Comparison of ENCODE assay signal across 9 cellular contexts in the genomic region with DNA sequence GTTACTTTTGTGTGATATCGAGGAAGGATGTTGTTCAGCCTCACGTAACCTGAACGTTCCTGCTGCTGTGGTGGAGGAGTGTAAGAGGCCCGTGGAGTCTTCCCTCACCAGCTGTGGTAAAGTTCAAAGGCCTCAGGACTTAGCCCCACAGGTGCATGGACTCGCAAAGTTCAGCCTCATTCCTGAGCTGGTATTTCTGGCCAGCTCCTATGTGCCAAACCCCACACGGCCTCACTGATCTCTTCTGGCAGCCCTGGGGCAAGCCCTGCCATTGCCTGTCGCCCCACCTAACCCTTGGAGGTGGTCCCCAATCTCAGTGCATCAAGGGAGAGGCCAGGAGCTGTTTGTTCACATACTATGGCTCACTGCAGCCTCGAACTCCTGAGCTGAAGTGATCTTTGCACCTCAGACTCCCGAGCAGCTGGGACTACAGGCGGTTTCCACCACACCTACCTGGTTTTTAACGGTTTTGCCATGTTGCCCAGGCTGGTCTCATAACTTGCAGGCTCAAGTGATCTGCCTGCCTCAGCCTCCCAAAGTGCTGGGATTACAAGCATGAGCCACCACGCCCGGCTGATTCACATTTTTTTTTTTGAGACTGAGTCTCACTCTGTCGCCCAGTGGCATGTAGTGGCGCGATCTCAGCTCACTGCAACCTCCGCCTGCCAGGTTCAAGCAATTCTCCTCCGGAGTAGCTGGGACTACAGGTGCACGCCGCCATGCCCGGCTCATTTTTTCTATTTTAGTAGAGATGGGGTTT. TPM values are rescaled to one million over a fixed set of nuclear protein-coding genes. Genes with fewer than 3 reads are reported as not detected.
A peak's percentile ranks its signal among the peaks of the same experiment; 100 is the strongest.
DNase-seq lines count a peak whose midpoint lies in the region; ATAC-seq and TF ChIP-seq lines count a peak whose summit lies in the region.
"Had no signal": no experiment of that assay in that cellular context is flagged by ENCODE, and none has a peak within 500 bp of the region (broad histone marks: within the 10 kb centered on the region; RNA-seq: fewer than 3 reads in every experiment).

No MANE protein-coding gene starts in this region.

- peak overlapping the region; percentile 72 to 93 (median 87) for H3K4me3 Mint-ChIP-seq in CD8-positive, alpha-beta memory T cell
- peak overlapping the region; percentile 80 to 82 for H3K4me3 Mint-ChIP-seq in effector memory CD8-positive, alpha-beta T cell
- peak overlapping the region; percentile 90 for H3K4me3 Mint-ChIP-seq in nephron progenitor cell

- peak overlapping the region; percentile 93 for H3K4me2 ChIP-seq in OCI-LY1 (ENCODE audit: low read length)

- no peaks in the 10 kb centered on the region for H3K9me3 ChIP-seq in CD8-positive, alpha-beta memory T cell (ENCODE audit: low read length)
- H3K9me3 ChIP-seq in OCI-LY1 (ENCODE audit: low read length), result no peaks in the 10 kb centered on the region
- H3K9me3 ChIP-seq in left lung, result no peaks in the 10 kb centered on the region

- no peaks in the 10 kb centered on the region for H3K9me2 ChIP-seq in OCI-LY1 (ENCODE audit: low read depth, low read length)

- H3K36me3 Mint-ChIP-seq in CD8-positive, alpha-beta memory T cell, result peaks cover 0 to 33% (median 2%) of the 10 kb centered on the region in 3 donors
- H3K36me3 Mint-ChIP-seq in effector memory CD8-positive, alpha-beta T cell (ENCODE audit: insufficient read depth), result peaks cover 42% of the 10 kb centered on the region
- H3K36me3 Mint-ChIP-seq in nephron progenitor cell (ENCODE audit: low read depth), result peaks cover 11% of the 10 kb centered on the region

- peak overlapping the region; percentile 81 for H3K4me3 ChIP-seq in CD8-positive, alpha-beta memory T cell (ENCODE audit: low read length)
- peak overlapping the region; percentile 99 for H3K4me3 ChIP-seq in OCI-LY1 (ENCODE audit: low read depth, low read length, poor library complexity, severe bottlenecking)
- H3K4me3 ChIP-seq in left lung, result peak overlapping the region in 1 of 2 donors; percentile 76

- intact Hi-C loops in left lung (cut with DNase I), result no loop called here

- peaks cover 47 to 63% (median 52%) of the 10 kb centered on the region in 3 donors for H3K4me1 Mint-ChIP-seq in CD8-positive, alpha-beta memory T cell
- peaks cover 33 to 50% of the 10 kb centered on the region in 2 donors for H3K4me1 Mint-ChIP-seq in effector memory CD8-positive, alpha-beta T cell (ENCODE audit: low read depth in 2 of 2)
- peaks cover 55% of the 10 kb centered on the region for H3K4me1 Mint-ChIP-seq in nephron progenitor cell

- H3K27ac Mint-ChIP-seq in CD8-positive, alpha-beta memory T cell, result peak overlapping the region in 6 of 8 donors; percentile 59 to 89 (median 85)
- peak overlapping the region; percentile 64 to 84 for H3K27ac Mint-ChIP-seq in effector memory CD8-positive, alpha-beta T cell
- peak overlapping the region; percentile 32 for H3K27ac Mint-ChIP-seq in nephron progenitor cell

- no peak for DNase-seq in CD8-positive, alpha-beta memory T cell
- DNase-seq in effector memory CD8-positive, alpha-beta T cell, result no peak
- DNase-seq in nephron progenitor cell (no peak), GM03348 (ENCODE audit: low spot score) (no peak), midbrain (lab: John Stamatoyannopoulos, UW) (no peak), left lung (no peak)
- DNase-seq: NCI-H82 had no signal

- no peaks in the 10 kb centered on the region for H3K9me3 Mint-ChIP-seq in CD8-positive, alpha-beta memory T cell
- no peaks in the 10 kb centered on the region for H3K9me3 Mint-ChIP-seq in effector memory CD8-positive, alpha-beta T cell
- H3K9me3 Mint-ChIP-seq in nephron progenitor cell, result no peaks in the 10 kb centered on the region

- CTCF ChIA-PET in CD8-positive, alpha-beta memory T cell (lab: Charles Lee), result interaction anchor here (0.7 to 1.0 kb wide), 2 partner anchors 24 to 148 kb away, joined by 3 read pairs; no protein-coding TSS in a partner anchor

- H3K27me3 Mint-ChIP-seq in CD8-positive, alpha-beta memory T cell, result peaks cover 8% of the 10 kb centered on the region in 2 donors
- H3K27me3 Mint-ChIP-seq in effector memory CD8-positive, alpha-beta T cell, result peaks cover 0 to 16% of the 10 kb centered on the region in 2 donors
- H3K27me3 Mint-ChIP-seq in nephron progenitor cell (ENCODE audit: low read depth, poor library complexity), result peaks cover 4% of the 10 kb centered on the region

- POLR2A ChIA-PET in CD8-positive, alpha-beta memory T cell (lab: Charles Lee), result no interaction called here

- peaks cover 50% of the 10 kb centered on the region for H3K79me2 ChIP-seq in OCI-LY1 (ENCODE audit: insufficient read depth, low read length)

- no peak overlapping the region for H2AFZ ChIP-seq in OCI-LY1 (ENCODE audit: low read length)

- H3K9ac ChIP-seq in OCI-LY1 (ENCODE audit: low read length), result peak overlapping the region; percentile 99; the same call in 1 of the 2 replicates

- peaks cover 11% of the 10 kb centered on the region for H3K36me3 ChIP-seq in CD8-positive, alpha-beta memory T cell (ENCODE audit: insufficient read depth, low read length)
- H3K36me3 ChIP-seq in OCI-LY1 (ENCODE audit: insufficient read depth, low read length) (peaks cover 19% of the 10 kb centered on the region), left lung (peaks cover 0 to 23% of the 10 kb centered on the region in 2 donors)

- peak overlapping the region; percentile 80 for H3K27ac ChIP-seq in CD8-positive, alpha-beta memory T cell (ENCODE audit: low read depth, low read length)
- H3K27ac ChIP-seq in OCI-LY1 (ENCODE audit: low read depth, low read length, poor library complexity, severe bottlenecking) (peak overlapping the region; percentile 55), left lung (no peak overlapping the region)

- H3K27me3 ChIP-seq in CD8-positive, alpha-beta memory T cell (ENCODE audit: insufficient read depth, low read length, poor library complexity, severe bottlenecking), result no peaks in the 10 kb centered on the region
- H3K27me3 ChIP-seq in OCI-LY1 (ENCODE audit: insufficient read depth, low read length), result no peaks in the 10 kb centered on the region
- peaks cover 4 to 17% of the 10 kb centered on the region in 2 donors for H3K27me3 ChIP-seq in left lung

- no peak for TF ChIP-seq CTCF in OCI-LY1 (IDR thresholded peaks at IDR 0.05; ENCODE audit: low read length)
- no peak for TF ChIP-seq CTCF in nephron progenitor cell (IDR thresholded peaks at IDR 0.05)
- TF ChIP-seq CTCF in left lung (IDR thresholded peaks at IDR 0.05), result no peak

- H4K20me1 ChIP-seq in OCI-LY1 (ENCODE audit: insufficient read depth, low read length), result no peaks in the 10 kb centered on the region

- H3K4me1 ChIP-seq in CD8-positive, alpha-beta memory T cell (ENCODE audit: insufficient read depth, low read length), result peaks cover 40% of the 10 kb centered on the region
- H3K4me1 ChIP-seq in OCI-LY1 (ENCODE audit: insufficient read depth, low read length, severe bottlenecking) (peaks cover 47% of the 10 kb centered on the region), left lung (peaks cover 25 to 58% of the 10 kb centered on the region in 2 donors)

- no peaks in the 10 kb centered on the region for H3F3A ChIP-seq in OCI-LY1 (ENCODE audit: insufficient read depth, low read length)

- ATAC-seq in effector memory CD8-positive, alpha-beta T cell (replicated peaks), result no peak
- ATAC-seq in left lung (no peak), HG02798 (IDR thresholded peaks at IDR 0.05; ENCODE audit: poor library complexity, unreplicated experiment) (no peak)

RNA-seq across cellular contexts. Expression of gene PHRF1, which starts 2.2 kb away (rescaled TPM):
- total RNA-seq in CD8-positive, alpha-beta memory T cell, result 10 to 100 TPM; 47.3 to 49.8 TPM
- 17.7 TPM for polyA plus RNA-seq in CD8-positive, alpha-beta memory T cell
- 10 to 100 TPM; 23.9 to 32.7 TPM for total RNA-seq in left lung

RNA-seq across cellular contexts. Expression of gene RASSF7, which starts 17.7 kb away (rescaled TPM):
- total RNA-seq in CD8-positive, alpha-beta memory T cell, result 10 to 100 TPM; 20.4 to 20.7 TPM
- 39.7 TPM for polyA plus RNA-seq in CD8-positive, alpha-beta memory T cell
- 10 to 100 TPM; 42.1 to 57.2 TPM for total RNA-seq in left lung

RNA-seq across cellular contexts. Expression of gene LMNTD2, which starts 17.9 kb away (rescaled TPM):
- total RNA-seq in CD8-positive, alpha-beta memory T cell, result 1 to 10 TPM; 1.2 to 2.4 TPM
- polyA plus RNA-seq in CD8-positive, alpha-beta memory T cell, result 1.1 TPM
- total RNA-seq in left lung, result 1 to 10 TPM; 4.1 to 4.5 TPM

RNA-seq across cellular contexts. Expression of gene IRF7, which starts 37.3 kb away (rescaled TPM):
- total RNA-seq in CD8-positive, alpha-beta memory T cell, result 10 to 100 TPM; 16.4 to 18.0 TPM
- polyA plus RNA-seq in CD8-positive, alpha-beta memory T cell, result 38.6 TPM
- 10 to 100 TPM; 38.8 to 50.4 TPM for total RNA-seq in left lung

RNA-seq across cellular contexts. Expression of gene LRRC56, which starts 41.1 kb away (rescaled TPM):
- total RNA-seq in CD8-positive, alpha-beta memory T cell, result 1 to 10 TPM; 1.8 to 2.1 TPM
- 0.81 TPM for polyA plus RNA-seq in CD8-positive, alpha-beta memory T cell
- 1 to 10 TPM; 1.8 to 3.1 TPM for total RNA-seq in left lung

Comparison
In these comparisons a context has a peak if more than half of its experiments do, and no peak if none do; other contexts are left out.
1. H3K27ac ChIP-seq: peak in CD8-positive, alpha-beta memory T cell (single experiment) and OCI-LY1 (single experiment); none in left lung (0 of 2).
2. H3K27ac Mint-ChIP-seq: peak in every context shown above with its lines; median percentile 85 in CD8-positive, alpha-beta memory T cell; 74 in effector memory CD8-positive, alpha-beta T cell; 32 in nephron progenitor cell.
3. Peak in every context shown above with its lines, with median percentiles within 50 percentile points of each other: H3K4me3 Mint-ChIP-seq.